Comparison of ENCODE assay signal across 7 cellular contexts in the genomic region with DNA sequence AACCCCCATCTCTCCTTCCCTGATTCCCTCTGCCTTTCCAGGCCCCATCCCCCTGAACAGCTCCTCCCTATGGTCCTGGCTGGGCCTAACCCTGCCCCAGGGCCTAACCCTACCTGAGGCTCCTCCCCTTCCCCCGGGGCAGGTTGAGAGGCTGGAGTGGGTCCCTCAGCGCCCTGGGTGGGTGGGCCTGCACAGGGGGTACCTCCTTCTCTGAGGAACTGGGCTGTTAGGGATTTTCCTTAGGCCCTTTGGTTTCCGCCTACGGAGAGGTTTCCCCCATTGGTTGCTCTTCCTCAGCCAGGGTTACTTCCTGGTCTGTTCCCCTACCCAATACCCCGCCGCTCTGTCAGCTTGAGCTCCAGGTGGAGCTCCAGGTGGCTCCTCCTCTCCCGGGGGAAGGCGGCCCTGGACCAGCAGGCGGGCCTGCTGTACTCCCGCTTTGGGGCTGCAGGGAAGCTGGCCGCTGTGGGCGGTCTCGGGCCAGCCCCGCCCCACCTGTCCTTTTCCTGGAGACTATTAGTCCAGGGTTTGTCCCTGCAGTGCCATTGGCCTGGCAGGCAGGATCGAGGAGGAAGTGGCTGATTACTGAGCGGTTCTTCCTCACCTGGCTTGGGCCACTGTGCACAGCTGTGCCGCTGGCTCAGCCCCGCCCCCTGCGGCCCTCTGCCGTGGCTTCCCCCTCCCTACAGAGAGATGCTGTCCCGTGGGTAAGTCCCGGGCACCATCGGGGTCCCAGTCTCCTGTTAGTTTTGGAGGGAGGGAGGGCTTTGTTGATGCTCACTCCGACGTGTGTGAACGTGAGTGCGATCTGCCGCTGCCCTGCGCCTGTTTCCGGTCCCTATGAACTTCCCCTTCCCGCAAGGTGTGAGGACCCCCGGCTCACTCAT. TPM values are rescaled to one million over a fixed set of nuclear protein-coding genes. Genes with fewer than 3 reads are reported as not detected.
A peak's percentile ranks its signal among the peaks of the same experiment; 100 is the strongest.
DNase-seq lines count a peak whose midpoint lies in the region; ATAC-seq and FAIRE-seq lines count a peak whose summit lies in the region.

No MANE protein-coding gene starts in this region.

- DNase-seq in KBM-7 (peak; percentile 80), SHP77 (lab: John Stamatoyannopoulos, UW) (peak; percentile 61 to 81), cortex of kidney (lab: John Stamatoyannopoulos, UW) (peak; percentile 83), mucosa of gallbladder (ENCODE audit: low spot score) (peak; percentile 92), AG20443 (ENCODE audit: low spot score) (no peak), urothelium cell line (ENCODE audit: low spot score) (no peak)

- ATAC-seq in GM18870 (IDR thresholded peaks at IDR 0.05; ENCODE audit: unreplicated experiment): peak; percentile 18

- no peak for FAIRE-seq in urothelium cell line (lab: Jason Lieb, UNC)

- in situ Hi-C loops in KBM-7 (cut with MboI; ENCODE audit: low pct_unique_long_range_greater_than_20kb, low sequenced_read_pairs): no loop called here

RNA-seq across cellular contexts. Expression of a gene that starts 2.5 kb away (rescaled TPM):
- 265 TPM for total RNA-seq in mucosa of gallbladder

RNA-seq across cellular contexts. Expression of a gene that starts 2.7 kb away (rescaled TPM):
- total RNA-seq in mucosa of gallbladder: not detected

RNA-seq across cellular contexts. Expression of a gene that starts 4.9 kb away (rescaled TPM):
- 66.4 TPM for total RNA-seq in mucosa of gallbladder

RNA-seq across cellular contexts. Expression of a gene that starts 18.5 kb away (rescaled TPM):
- total RNA-seq in mucosa of gallbladder: 153 TPM

RNA-seq across cellular contexts. Expression of a gene that starts 24.2 kb away (rescaled TPM):
- 141 TPM for total RNA-seq in mucosa of gallbladder

Comparison
In these comparisons a context has a peak if more than half of its experiments do, and no peak if none do; other contexts are left out.
1. DNase-seq: peak in KBM-7 (single experiment), SHP77 (2 of 2), cortex of kidney (single experiment) and mucosa of gallbladder (single experiment); none in AG20443 (single experiment) and urothelium cell line (single experiment).